ENCODE assay signal across 13 cellular contexts in the genomic region with DNA sequence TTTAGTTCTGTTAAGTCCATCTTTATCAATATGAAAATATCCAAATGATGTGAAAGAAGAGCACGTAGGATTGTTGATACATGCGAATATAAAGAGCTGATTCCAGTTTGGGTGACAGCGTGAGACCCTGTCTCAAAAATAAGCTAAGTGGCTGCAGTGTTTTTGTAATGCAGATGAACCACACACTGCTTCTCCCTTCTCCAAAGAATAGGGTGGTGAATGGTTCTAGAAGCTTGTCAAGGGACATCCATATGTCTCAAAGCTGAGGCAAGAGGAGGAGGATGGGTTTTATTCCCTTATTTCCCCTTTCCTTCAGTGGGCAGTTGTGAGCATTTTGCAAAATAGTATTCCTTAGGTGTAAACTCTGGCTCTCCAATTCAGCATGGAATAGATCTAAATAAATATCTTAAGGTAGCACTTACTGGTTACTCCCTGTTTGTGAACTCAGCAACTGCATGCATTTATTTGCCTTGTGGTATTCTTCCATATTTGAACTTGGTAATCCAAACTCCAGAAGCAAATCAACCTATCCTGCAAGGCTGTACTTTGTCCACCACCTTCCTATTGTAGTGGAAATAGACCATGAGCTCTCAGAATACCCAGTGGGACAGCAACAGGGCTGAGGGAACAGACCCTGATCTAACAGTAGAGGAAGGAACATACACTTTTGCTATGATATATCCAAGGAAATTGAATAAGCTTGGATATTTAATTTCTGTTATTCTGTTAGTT. TPM values are rescaled to one million over a fixed set of nuclear protein-coding genes. Genes with fewer than 3 reads are reported as not detected.
DNase-seq lines count a peak whose midpoint lies in the region; FAIRE-seq and TF ChIP-seq lines count a peak whose summit lies in the region.
"Had no signal": no experiment of that assay in that cellular context is flagged by ENCODE, and none has a peak within 500 bp of the region (broad histone marks: within the 10 kb centered on the region; RNA-seq: fewer than 3 reads in every experiment).

No MANE protein-coding gene starts in this region.

- no peak for TF ChIP-seq EP300 in H1 (IDR thresholded peaks at IDR 0.05; ENCODE audit: borderline replicate concordance in 1 of 2, low read depth in 2 of 2, low read length in 2 of 2)

- H4K91ac ChIP-seq in H1 (replicated peaks; ENCODE audit: insufficient read length, low read length) = no peak overlapping the region

- H2BK15ac ChIP-seq in H1 (ENCODE audit: low read length) = no peak overlapping the region

- no peaks in the 10 kb centered on the region for H3K27me3 Mint-ChIP-seq in neural crest cell (ENCODE audit: low read depth)
- H3K27me3 Mint-ChIP-seq: CD8-positive, alpha-beta memory T cell had no signal

- TF ChIP-seq CTCF in H1 (IDR thresholded peaks at IDR 0.05; ENCODE audit: control extremely low read depth in 1 of 3, insufficient read depth in 1 of 3, low read depth in 1 of 3, low read length in 3 of 3) = no peak
- no peak for TF ChIP-seq CTCF in neural crest cell (conservative IDR thresholded peaks at IDR 0.05)

- peaks cover 11% of the 10 kb centered on the region for H3K4me1 Mint-ChIP-seq in neural crest cell

- H3K18ac ChIP-seq in H1 (ENCODE audit: extremely low read depth, low read length) = no peak overlapping the region

- H2AFZ ChIP-seq in H1 (ENCODE audit: low read length) = no peak overlapping the region

- H3K4me1 ChIP-seq in HAP-1 (peaks cover 6% of the 10 kb centered on the region), H1 (replicated peaks in 1 of 4; ENCODE audit: control insufficient read depth in 3 of 4, insufficient read depth in 4 of 4, low read length in 3 of 4) (peaks cover 0 to 4% (median 0%) of the 10 kb centered on the region in 4 experiments; a peak in 3 of 7 replicates)
- H3K4me1 ChIP-seq: BLaER1, Caco-2 had no signal

- TF ChIP-seq RAD21 in H1 (IDR thresholded peaks at IDR 0.05 in 1 of 2, conservative IDR thresholded peaks at IDR 0.05 in 1 of 2; ENCODE audit: low read depth in 2 of 2, low read length in 2 of 2) = no peak

- POLR2A ChIA-PET in H1 (lab: Charles Lee; ENCODE audit: partially characterized antibody) = interaction anchor here (0.6 to 1.2 kb wide), 4 partner anchors 7 to 38 kb away, joined by 3 read pairs; partner anchors contain the start of gene XRN2

- no peak for TF ChIP-seq POLR2A in GM12892 (IDR thresholded peaks at IDR 0.05; ENCODE audit: low read depth, low read length)
- TF ChIP-seq POLR2A in H1 (IDR thresholded peaks at IDR 0.05; ENCODE audit: control extremely low read depth in 1 of 2, low read depth in 2 of 2, low read length in 2 of 2) = no peak

- in situ Hi-C loops in HAP-1 (cut with MboI; ENCODE audit: low sequenced_read_pairs) = no loop called here

- no peaks in the 10 kb centered on the region for H3K9me3 Mint-ChIP-seq in neural crest cell
- H3K9me3 Mint-ChIP-seq: CD8-positive, alpha-beta memory T cell had no signal

- H3K4me3 ChIP-seq in HAP-1 (no peak overlapping the region), H1 (ENCODE audit: extremely low read depth in 1 of 4, insufficient read depth in 2 of 4, low read depth in 3 of 4, low read length in 4 of 4) (no peak overlapping the region)
- H3K4me3 ChIP-seq: BLaER1 had no signal

- H3K27ac ChIP-seq in H1 (ENCODE audit: low read depth, low read length) = no peak overlapping the region
- H3K27ac ChIP-seq: BLaER1 had no signal

- FAIRE-seq in GM12892 (lab: Jason Lieb, UNC) (peak; percentile 36), H1 (lab: Jason Lieb, UNC) (peak; percentile 66)
- FAIRE-seq: H54 had no signal

- no peak overlapping the region for H4K5ac ChIP-seq in H1 (ENCODE audit: insufficient read length, low read depth, low read length)

- 77% methylated on average over 3 of the region's 3 CpGs; no CpG with 5 or more reads in 1 of the 2 experiments for WGBS in H1 (ENCODE audit: extremely low coverage in 1 of 2, insufficient coverage in 1 of 2, insufficient read length in 1 of 2, insufficient replicate concordance in 2 of 2, low coverage in 1 of 2, low lambda C conversion rate in 2 of 2, missing lambda C conversion rate in 1 of 2), 2 experiments

- H2BK120ac ChIP-seq in H1 (replicated peaks; ENCODE audit: low read depth, low read length) = no peak overlapping the region

- H3K36me3 ChIP-seq in HAP-1 (replicated peaks) (peaks cover 24% of the 10 kb centered on the region), H1 (ENCODE audit: control insufficient read depth in 2 of 4, insufficient read depth in 4 of 4, low read length in 3 of 4) (peaks cover 7 to 86% (median 42%) of the 10 kb centered on the region in 4 experiments)

- no peak overlapping the region for H3K23ac ChIP-seq in H1 (ENCODE audit: insufficient read length)

- H3K56ac ChIP-seq in H1 (replicated peaks; ENCODE audit: insufficient read length, low read depth, low read length) = no peak overlapping the region

- H3K14ac ChIP-seq in H1 (ENCODE audit: insufficient read length) = no peak overlapping the region

- no peak overlapping the region for H2BK12ac ChIP-seq in H1 (ENCODE audit: low read depth, low read length)

- H3K36me3 Mint-ChIP-seq in neural crest cell (ENCODE audit: low read depth) = peaks cover 27% of the 10 kb centered on the region

- H3K79me2 ChIP-seq in H1 (ENCODE audit: control insufficient read depth in 1 of 2, insufficient read depth in 2 of 2, low read length in 2 of 2) = peaks cover 0 to 30% of the 10 kb centered on the region in 2 experiments; a peak in 1 of 4 replicates

- no peaks in the 10 kb centered on the region for H3K79me1 ChIP-seq in H1 (ENCODE audit: low read depth, low read length)

- no peaks in the 10 kb centered on the region for H3K23me2 ChIP-seq in H1 (ENCODE audit: low read depth, low read length)

- no peak overlapping the region for H3K9ac ChIP-seq in H1 (replicated peaks in 1 of 4; ENCODE audit: extremely low read depth in 1 of 4, low read depth in 3 of 4, low read length in 3 of 4)
- H3K9ac ChIP-seq: BLaER1 had no signal

- CTCF ChIA-PET in H1 (lab: Charles Lee; ENCODE audit: partially characterized antibody) = interaction anchor here (0.8 to 2.9 kb wide), 5 partner anchors 18 to 504 kb away, joined by 3 to 14 read pairs (median 3); no protein-coding TSS in a partner anchor

- no peak overlapping the region for H3K4me3 Mint-ChIP-seq in neural crest cell
- H3K4me3 Mint-ChIP-seq: CD8-positive, alpha-beta memory T cell had no signal

- no peak overlapping the region for H3K4ac ChIP-seq in H1 (replicated peaks; ENCODE audit: insufficient read length, low read depth, low read length)

- no peak overlapping the region for H4K8ac ChIP-seq in H1 (ENCODE audit: extremely low read depth, insufficient read depth, low read length)

- peak overlapping the region; percentile 29 for H3K27ac Mint-ChIP-seq in neural crest cell (ENCODE audit: unreplicated experiment)

- DNase-seq in GM12892 (ENCODE audit: insufficient read length) (no peak), HAP-1 (ENCODE audit: low spot score in 2 of 2) (peak; percentile 16 to 76), H1 (ENCODE audit: low read depth in 1 of 2, low spot score in 2 of 2) (no peak), neural crest cell (ENCODE audit: low read depth, low spot score) (no peak), anterior cingulate cortex (lab: John Stamatoyannopoulos, UW) (no peak), GM19238 (ENCODE audit: insufficient read length, low spot score) (no peak)
- DNase-seq: AML-193; Caco-2; CD8-positive, alpha-beta memory T cell; DND-41; GDM1 had no signal

- no peak overlapping the region for H2BK20ac ChIP-seq in H1 (ENCODE audit: low read length)

- peaks cover 9 to 14% of the 10 kb centered on the region in 2 experiments for H4K20me1 ChIP-seq in H1 (replicated peaks in 1 of 2; ENCODE audit: control insufficient read depth in 1 of 2, insufficient read depth in 2 of 2, low read length in 2 of 2)

- H3K4me2 ChIP-seq in H1 (ENCODE audit: insufficient read depth in 1 of 2, low read depth in 2 of 2, low read length in 2 of 2) = no peak overlapping the region; a peak in 1 of 4 replicates
- H3K4me2 ChIP-seq: BLaER1 had no signal

- H3K9me3 ChIP-seq in HAP-1 = no peaks in the 10 kb centered on the region
- H3K9me3 ChIP-seq in H1 (ENCODE audit: insufficient read depth in 2 of 2, low read depth in 1 of 2, low read length in 1 of 2) = no peaks in the 10 kb centered on the region; a peak in 1 of 4 replicates
- H3K9me3 ChIP-seq: BLaER1, Caco-2 had no signal

- no peak overlapping the region for H2AK5ac ChIP-seq in H1 (ENCODE audit: low read depth, low read length)

- no peaks in the 10 kb centered on the region for H3K27me3 ChIP-seq in HAP-1 (ENCODE audit: low read depth)
- no peaks in the 10 kb centered on the region for H3K27me3 ChIP-seq in H1 (replicated peaks in 1 of 4; ENCODE audit: control insufficient read depth in 3 of 4, extremely low read depth in 1 of 4, insufficient read depth in 3 of 4, low read length in 3 of 4)
- H3K27me3 ChIP-seq: BLaER1 had no signal

- H2BK5ac ChIP-seq in H1 (ENCODE audit: low read depth, low read length) = no peak overlapping the region

TF ChIP-seq in H1, 55 proteins besides CTCF, POLR2A, EP300 and RAD21 (continues in another document):
- TF ChIP-seq SP4 (IDR thresholded peaks at IDR 0.05; ENCODE audit: low read length) (no peak), GABPA (IDR thresholded peaks at IDR 0.05; ENCODE audit: borderline replicate concordance, insufficient read depth, low read length) (no peak)

RNA-seq across cellular contexts. Expression of gene XRN2, which starts 38.0 kb away (rescaled TPM):
- 61.0 TPM for polyA plus RNA-seq in GM12892 (2012; ENCODE audit: missing spikeins)
- total RNA-seq in H1 (2021; fragmentation: NEBNext Ultra II Directional; extraction: Animal tissue kit (Norgen Biotek cat#: 25700)) = 136 and 139 TPM in 2 replicates
- 38.0 and 60.3 TPM in 2 replicates for polyA plus RNA-seq in H1 (2011; rRNA removed)
- 81.4 TPM for polyA plus RNA-seq in H1 (2011; cell fraction: cytosol; rRNA removed)
- 62.1 TPM for polyA plus RNA-seq in H1 (2011; cell fraction: nucleus; rRNA removed)
- polyA plus RNA-seq in H1 (2012, experiment 1 of 2) = 82.5 to 129 TPM (median 99.5 TPM) in 4 replicates
- polyA plus RNA-seq in H1 (2012, experiment 2 of 2) = 12.7 TPM
- polyA plus RNA-seq in H1 (2013, experiment 1 of 2) = 99.4 TPM
- polyA plus RNA-seq in H1 (2013, experiment 2 of 2) = 96.9 TPM
- 80.5 and 106 TPM in 2 replicates for polyA minus RNA-seq in H1 (2011; rRNA and poly(A)+ RNA removed)
- polyA minus RNA-seq in H1 (2011; cell fraction: cytosol; rRNA and poly(A)+ RNA removed) = 67.3 TPM
- 60.1 TPM for polyA minus RNA-seq in H1 (2011; cell fraction: nucleus; rRNA and poly(A)+ RNA removed)
- 101 and 102 TPM in 2 replicates for total RNA-seq in neural crest cell

RNA-seq across cellular contexts. Expression of gene NKX2-4, which starts 56.2 kb away (rescaled TPM):
- polyA plus RNA-seq in GM12892 (2012; ENCODE audit: missing spikeins) = not detected
- total RNA-seq in H1 (2021; fragmentation: NEBNext Ultra II Directional; extraction: Animal tissue kit (Norgen Biotek cat#: 25700)) = 0.19 and 0.37 TPM in 2 replicates
- polyA plus RNA-seq in H1 (2011; rRNA removed) = 0.12 and 0.19 TPM in 2 replicates
- 0.31 TPM for polyA plus RNA-seq in H1 (2011; cell fraction: cytosol; rRNA removed)
- 0.31 TPM for polyA plus RNA-seq in H1 (2011; cell fraction: nucleus; rRNA removed)
- 0.11 to 0.32 TPM (median 0.15 TPM) in 4 replicates for polyA plus RNA-seq in H1 (2012, experiment 1 of 2)
- 0.09 TPM for polyA plus RNA-seq in H1 (2012, experiment 2 of 2)
- polyA plus RNA-seq in H1 (2013, experiment 1 of 2) = 0.12 TPM
- polyA plus RNA-seq in H1 (2013, experiment 2 of 2) = 0.13 TPM
- polyA minus RNA-seq in H1 (2011; rRNA and poly(A)+ RNA removed) = not detected in 2 replicates
- polyA minus RNA-seq in H1 (2011; cell fraction: cytosol; rRNA and poly(A)+ RNA removed) = not detected
- polyA minus RNA-seq in H1 (2011; cell fraction: nucleus; rRNA and poly(A)+ RNA removed) = not detected
- not detected in 2 replicates for total RNA-seq in neural crest cell
- total RNA-seq: Caco-2; CD8-positive, alpha-beta memory T cell had no signal
- polyA plus RNA-seq: CD8-positive, alpha-beta memory T cell had no signal

Comparison
In these comparisons a context has a peak if more than half of its experiments do, and no peak if none do; other contexts are left out.
1. DNase-seq: peak in HAP-1 (2 of 2); none in GM12892 (single experiment), H1 (0 of 2), neural crest cell (single experiment), anterior cingulate cortex (0 of 58) and GM19238 (single experiment).